In the genomic region with DNA sequence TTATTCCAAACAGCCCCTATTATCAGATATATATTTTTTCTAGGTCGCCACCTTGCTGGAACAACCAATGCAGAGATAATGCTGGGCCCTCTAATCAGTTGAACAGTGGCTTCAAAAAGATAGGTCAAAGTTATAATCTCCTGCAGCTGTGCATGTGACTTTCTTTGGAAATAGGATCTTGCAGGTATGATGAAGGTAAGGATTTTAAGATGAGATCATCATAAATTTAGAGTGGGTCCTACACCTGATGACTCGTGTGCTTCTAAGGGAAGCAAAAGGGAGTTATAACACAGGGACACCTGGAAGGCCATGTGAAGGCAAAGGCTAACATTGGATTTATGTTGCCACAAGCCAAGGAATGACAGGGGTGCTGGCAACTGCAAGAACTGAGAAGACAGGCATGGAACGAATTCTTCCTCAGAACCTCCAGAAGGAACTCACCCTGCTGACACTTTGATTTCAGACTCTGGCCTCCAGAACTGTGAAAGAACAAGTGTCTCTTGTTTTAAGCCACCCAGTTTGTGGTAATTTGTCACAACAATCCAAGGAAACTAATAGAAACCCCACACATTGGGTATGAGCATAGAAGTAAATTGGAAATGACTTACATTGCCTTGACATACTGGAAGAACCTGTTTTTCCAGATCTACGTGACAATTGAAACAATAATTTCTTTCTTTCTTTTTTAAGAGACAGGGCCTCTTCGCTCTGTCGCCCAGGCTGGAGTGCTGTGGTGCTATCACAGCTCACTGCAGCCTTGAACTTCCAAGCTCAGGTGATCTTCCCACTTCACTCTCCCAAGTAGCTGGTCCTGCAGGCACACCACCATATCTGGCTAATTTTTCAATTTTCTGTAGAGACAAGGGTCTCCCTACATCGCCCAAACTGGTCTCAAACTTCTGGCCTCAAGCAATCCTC, we compare ENCODE assay signal across 20 cellular contexts. TPM values are rescaled to one million over a fixed set of nuclear protein-coding genes. Genes with fewer than 3 reads are reported as not detected.
DNase-seq lines count a peak whose midpoint lies in the region; ATAC-seq, FAIRE-seq and TF ChIP-seq lines count a peak whose summit lies in the region.
"Had no signal": no experiment of that assay in that cellular context is flagged by ENCODE, and none has a peak within 500 bp of the region (broad histone marks: within the 10 kb centered on the region; RNA-seq: fewer than 3 reads in every experiment).

No MANE protein-coding gene starts in this region.

- POLR2A ChIA-PET in IMR-90 (lab: Charles Lee; ENCODE audit: unreplicated experiment), result no interaction called here

- no peak overlapping the region for H3K18ac ChIP-seq in IMR-90 (ENCODE audit: low read depth, low read length)
- H3K18ac ChIP-seq in trophoblast cell (ENCODE audit: low read length), result no peak overlapping the region

- H2AK9ac ChIP-seq in IMR-90 (replicated peaks; ENCODE audit: low read depth, low read length, poor library complexity), result no peak overlapping the region

- dilution Hi-C loops in IMR-90 (cut with HindIII; ENCODE audit: low sequenced_read_pairs, unreplicated experiment), result no loop called here

- intact Hi-C loops in IMR-90 (cut with micrococcal nuclease), result no loop called here

- ATAC-seq in IMR-90 (ENCODE audit: low read depth), result no peak

- no peak overlapping the region for H2AFZ ChIP-seq in IMR-90 (replicated peaks; ENCODE audit: low read length, poor library complexity)
- no peak overlapping the region for H2AFZ ChIP-seq in trophoblast cell (ENCODE audit: insufficient read depth, low read length, poor library complexity)

- H3K27ac ChIP-seq in IMR-90 (ENCODE audit: insufficient read depth, low read length), result no peak overlapping the region
- peak overlapping the region; percentile 62 for H3K27ac ChIP-seq in epithelial cell of prostate
- H3K27ac ChIP-seq in trophoblast cell (ENCODE audit: low read depth, low read length), result no peak overlapping the region
- H3K27ac ChIP-seq: adrenal gland had no signal

- H4K12ac ChIP-seq in trophoblast cell (ENCODE audit: low read depth, low read length), result no peak overlapping the region

- H3K23ac ChIP-seq in IMR-90 (ENCODE audit: low read depth, low read length), result no peak overlapping the region
- H3K23ac ChIP-seq in trophoblast cell (ENCODE audit: low read length), result no peak overlapping the region

- no peak overlapping the region for H2BK5ac ChIP-seq in IMR-90 (ENCODE audit: low read depth, low read length, poor library complexity, severe bottlenecking)
- H2BK5ac ChIP-seq in trophoblast cell (ENCODE audit: low read depth, low read length, poor library complexity), result no peak overlapping the region

- no peak for FAIRE-seq in H54 (lab: Jason Lieb, UNC)
- FAIRE-seq: endometrium had no signal

- DNase-seq in IMR-90 (no peak), NCI-H526 (lab: John Stamatoyannopoulos, UW) (peak; percentile 93 to 95), epithelial cell of prostate (ENCODE audit: low read depth, low spot score) (peak; percentile 62), trophoblast cell (peak; percentile 17 to 94), H54 (ENCODE audit: insufficient read length, low spot score) (no peak), DMS 273 (lab: John Stamatoyannopoulos, UW; ENCODE audit: unreplicated experiment) (no peak)
- no peak for DNase-seq in activated CD4-positive, alpha-beta T cell treated with anti-CD3 and anti-CD28 coated beads for 48 hours
- DNase-seq: activated CD4-positive, alpha-beta T cell treated with anti-CD3 and anti-CD28 coated beads for 1 hour; activated effector memory CD4-positive, alpha-beta T cell treated with Interleukin-2 at 50 U/mL for 16 hours; adrenal gland; AML-193; COR-L47; foreskin melanocyte; Kasumi-1; NCI-H1694; NCI-H774; SK-N-SH; stimulated activated CD4-positive, alpha-beta T cell treated with anti-CD3 and anti-CD28 coated beads, Interleukin-2, amount 100 ng/mL, for 48 hours; T1000 had no signal

- TF ChIP-seq RAD21 in IMR-90 (IDR thresholded peaks at IDR 0.05; ENCODE audit: low read length), result no peak

- peaks cover 3% of the 10 kb centered on the region for H4K20me1 ChIP-seq in IMR-90 (ENCODE audit: insufficient read depth, low read length)

- H3K79me1 ChIP-seq in IMR-90 (ENCODE audit: low read depth in 1 of 2, low read length in 2 of 2) (peaks cover 0 to 42% of the 10 kb centered on the region in 2 experiments; a peak in 2 of 4 replicates), trophoblast cell (ENCODE audit: low read length) (peaks cover 2% of the 10 kb centered on the region)

- peaks cover 12% of the 10 kb centered on the region; the same call in 1 of the 2 replicates for H3K9me1 ChIP-seq in IMR-90 (ENCODE audit: insufficient read depth, low read length)

- H3K27me3 ChIP-seq in IMR-90 (ENCODE audit: control insufficient read depth, insufficient read depth, low read length) (no peaks in the 10 kb centered on the region), trophoblast cell (ENCODE audit: insufficient read depth, low read length) (no peaks in the 10 kb centered on the region)
- H3K27me3 ChIP-seq: adrenal gland had no signal

- peak overlapping the region in 1 of 2 experiments; percentile 6; a peak in 1 of 4 replicates for H4K8ac ChIP-seq in IMR-90 (ENCODE audit: low read depth in 2 of 2, low read length in 2 of 2)
- peak overlapping the region; percentile 4 for H4K8ac ChIP-seq in trophoblast cell (ENCODE audit: low read depth, low read length)

- no peak overlapping the region for H3K56ac ChIP-seq in IMR-90 (ENCODE audit: extremely low read depth, insufficient read depth, low read length)

- 100% methylated on average over 4 of the region's 7 CpGs; no CpG with 5 or more reads in 1 of the 2 experiments for WGBS in IMR-90 (ENCODE audit: extremely low coverage in 2 of 2, insufficient read length in 1 of 2), 2 experiments
- WGBS in trophoblast cell (ENCODE audit: extremely low coverage, insufficient coverage, insufficient read length), result no CpG with 5 or more reads among the region's 7 CpGs

- peaks cover 2% of the 10 kb centered on the region for H3K79me2 ChIP-seq in trophoblast cell (ENCODE audit: control insufficient read depth, insufficient read depth, low read length, poor library complexity)

- in situ Hi-C loops in IMR-90 (cut with MboI; ENCODE audit: low sequenced_read_pairs), result no loop called here

- peak overlapping the region; percentile 87 for H3K4ac ChIP-seq in IMR-90 (ENCODE audit: low read depth, low read length)
- no peak overlapping the region for H3K4ac ChIP-seq in trophoblast cell (ENCODE audit: low read depth, low read length)

- H2BK20ac ChIP-seq in IMR-90 (ENCODE audit: low read depth, low read length), result peak overlapping the region; percentile 73

- H2BK120ac ChIP-seq in IMR-90 (ENCODE audit: low read depth, low read length) (peak overlapping the region; percentile 51; the same call in 1 of the 2 replicates), trophoblast cell (ENCODE audit: insufficient read depth, low read length, poor library complexity) (no peak overlapping the region)

- 0 out of 2 replicates have a peak overlapping the region, but pooled peaks have one; percentile 55 for H4K91ac ChIP-seq in IMR-90 (ENCODE audit: insufficient read depth, low read depth, low read length)
- H4K91ac ChIP-seq in trophoblast cell (ENCODE audit: low read depth, low read length), result peak overlapping the region; percentile 8

- H3K4me2 ChIP-seq in IMR-90 (ENCODE audit: low read depth, low read length), result no peak overlapping the region
- no peak overlapping the region for H3K4me2 ChIP-seq in trophoblast cell (ENCODE audit: low read length)
- H3K4me2 ChIP-seq: SK-N-SH had no signal

- no peak overlapping the region for H2BK12ac ChIP-seq in trophoblast cell (ENCODE audit: low read length)

- H3K36me3 ChIP-seq in IMR-90 (ENCODE audit: control insufficient read depth, insufficient read depth, low read length) (peaks cover 1% of the 10 kb centered on the region; the same call in 1 of the 2 replicates), trophoblast cell (ENCODE audit: control insufficient read depth in 1 of 2, insufficient read depth in 2 of 2, low read length in 2 of 2) (no peaks in the 10 kb centered on the region)
- H3K36me3 ChIP-seq: adrenal gland had no signal

- H3K4me1 ChIP-seq in IMR-90 (ENCODE audit: control insufficient read depth, insufficient read depth, low read length) (peaks cover 11% of the 10 kb centered on the region), trophoblast cell (ENCODE audit: control insufficient read depth in 1 of 2, insufficient read depth in 2 of 2, low read length in 2 of 2) (peaks cover 6 to 9% of the 10 kb centered on the region in 2 experiments)
- H3K4me1 ChIP-seq: adrenal gland had no signal

- peak overlapping the region; percentile 93; the same call in 1 of the 2 replicates for H2AK5ac ChIP-seq in IMR-90 (ENCODE audit: low read depth, low read length)
- no peak overlapping the region for H2AK5ac ChIP-seq in trophoblast cell (ENCODE audit: low read length)

- H4K5ac ChIP-seq in IMR-90 (ENCODE audit: low read depth, low read length), result no peak overlapping the region

- H3K4me3 ChIP-seq in IMR-90 (ENCODE audit: insufficient read depth, low read depth, low read length) (no peak overlapping the region), trophoblast cell (ENCODE audit: low read depth, low read length) (no peak overlapping the region)
- H3K4me3 ChIP-seq: adrenal gland had no signal

- no peak for TF ChIP-seq CTCF in IMR-90 (conservative IDR thresholded peaks at IDR 0.05; ENCODE audit: low read depth, low read length)

- H3K14ac ChIP-seq in IMR-90 (replicated peaks; ENCODE audit: low read depth, low read length), result no peak overlapping the region; the same call in 1 of the 2 replicates
- H3K14ac ChIP-seq in trophoblast cell (ENCODE audit: low read length), result no peak overlapping the region

- BruUV-seq in IMR-90 (replicated peaks; lab: Mats Ljungman, UMichigan), result no TSS peak

- H3K9me3 ChIP-seq in IMR-90 (ENCODE audit: control insufficient read depth, insufficient read depth, low read length) (peaks cover 4% of the 10 kb centered on the region), trophoblast cell (ENCODE audit: insufficient read depth, low read depth, low read length) (peaks cover 6% of the 10 kb centered on the region)

- peak overlapping the region; percentile 35; the same call in 2 of the 3 replicates for H2BK15ac ChIP-seq in IMR-90 (ENCODE audit: low read depth, low read length)

- H3K9ac ChIP-seq in IMR-90 (ENCODE audit: low read depth, low read length) (no peak overlapping the region), trophoblast cell (ENCODE audit: low read length) (no peak overlapping the region)
- H3K9ac ChIP-seq: SK-N-SH had no signal

- no peak for TF ChIP-seq POLR2A in IMR-90 (IDR thresholded peaks at IDR 0.05; ENCODE audit: low read depth, low read length)
- no peak for TF ChIP-seq POLR2A in H54 (IDR thresholded peaks at IDR 0.05; ENCODE audit: low read depth, low read length)

- CTCF ChIA-PET in IMR-90 (lab: Yijun Ruan, JAX), result no interaction called here

TF ChIP-seq in IMR-90, 13 proteins besides CTCF, POLR2A, EP300 and RAD21 (continues in another document):
- TF ChIP-seq MXI1 (IDR thresholded peaks at IDR 0.05; ENCODE audit: borderline replicate concordance, low read depth, low read length) (no peak), CHD1 (IDR thresholded peaks at IDR 0.05; ENCODE audit: low read depth, low read length) (no peak), CEBPB (IDR thresholded peaks at IDR 0.05; ENCODE audit: low read depth, low read length) (no peak)

RNA-seq across cellular contexts. Expression of gene CCDC71L, which starts 34.3 kb away (rescaled TPM):
- 19.2 and 20.6 TPM in 2 replicates for total RNA-seq in IMR-90 (2012; rRNA removed)
- 19.7 and 23.8 TPM in 2 replicates for polyA plus RNA-seq in IMR-90 (2012; rRNA removed)
- polyA plus RNA-seq in IMR-90 (2012; cell fraction: cytosol; rRNA removed), result 21.1 and 39.8 TPM in 2 replicates
- polyA plus RNA-seq in IMR-90 (2012; cell fraction: nucleus; rRNA removed; ENCODE audit: low replicate concordance), result 8.1 and 11.2 TPM in 2 replicates
- polyA plus RNA-seq in trophoblast cell (2013), result 26.3 and 29.6 TPM in 2 replicates

Comparison
In these comparisons a context has a peak if more than half of its experiments do, and no peak if none do; other contexts are left out.
1. DNase-seq: peak in NCI-H526 (2 of 2), epithelial cell of prostate (single experiment) and trophoblast cell (2 of 2); none in IMR-90 (single experiment), H54 (single experiment), activated CD4-positive, alpha-beta T cell treated with anti-CD3 and anti-CD28 coated beads for 48 hours (single experiment) and DMS 273 (single experiment).